Comparison of ENCODE assay signal across 16 cellular contexts in the genomic region with DNA sequence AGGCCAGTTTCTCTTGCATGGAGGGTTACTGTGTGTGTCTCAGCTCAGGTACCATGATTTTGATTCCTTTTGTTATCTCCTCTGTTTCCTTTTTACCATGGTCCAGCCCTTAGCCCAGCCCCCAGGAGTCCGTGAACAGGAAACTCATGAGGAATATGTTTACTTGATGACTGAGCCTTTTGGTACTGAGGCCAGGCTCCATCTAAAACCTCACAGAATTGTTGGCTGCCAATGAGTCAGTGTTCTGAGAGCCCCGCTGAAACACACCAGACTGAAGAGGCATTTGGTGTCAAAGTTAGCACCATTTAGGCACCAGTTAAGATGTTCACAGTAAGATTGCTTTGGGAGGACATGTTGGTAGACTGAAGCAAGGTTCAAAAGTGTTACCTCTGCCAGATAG.
DNase-seq lines count a peak whose midpoint lies in the region; ATAC-seq and TF ChIP-seq lines count a peak whose summit lies in the region.
"Had no signal": no experiment of that assay in that cellular context is flagged by ENCODE, and none has a peak within 500 bp of the region (broad histone marks: within the 10 kb centered on the region; RNA-seq: fewer than 3 reads in every experiment).

No MANE protein-coding gene starts in this region.

- WGBS in SK-N-SH (ENCODE audit: low lambda C conversion rate): 10% methylated on average over 2 of the region's 2 CpGs

- H3K36me3 ChIP-seq in SK-N-SH (replicated peaks in 1 of 2; ENCODE audit: control insufficient read depth in 1 of 2, insufficient read depth in 2 of 2, low read length in 1 of 2): no peaks in the 10 kb centered on the region
- H3K36me3 ChIP-seq: neural progenitor cell had no signal

- H3K4me3 ChIP-seq in SK-N-SH (ENCODE audit: low read depth in 2 of 2, low read length in 1 of 2): no peak overlapping the region
- H3K4me3 ChIP-seq: neural progenitor cell had no signal

- peak overlapping the region; percentile 5 for H3K4me2 ChIP-seq in SK-N-SH
- H3K4me2 ChIP-seq: neural progenitor cell had no signal

- H2AFZ ChIP-seq in SK-N-SH (ENCODE audit: low read depth): peak overlapping the region; percentile 12; the same call in 1 of the 2 replicates
- H2AFZ ChIP-seq: neural progenitor cell had no signal

- no peak for TF ChIP-seq EP300 in SK-N-SH (IDR thresholded peaks at IDR 0.05; ENCODE audit: borderline replicate concordance in 1 of 2, low read depth in 1 of 2, low read length in 1 of 2)

- H3K4me1 Mint-ChIP-seq in stimulated activated effector memory CD8-positive, alpha-beta T cell treated with anti-CD3 and anti-CD28 coated beads, Interleukin-12 subunit alpha, Interleukin-12 subunit beta, amount 100 ng/mL, for 72 hours: no peaks in the 10 kb centered on the region
- H3K4me1 Mint-ChIP-seq: central memory CD8-positive, alpha-beta T cell; neural progenitor cell had no signal

- H3K79me2 ChIP-seq in SK-N-SH (ENCODE audit: insufficient read depth): no peaks in the 10 kb centered on the region

- no peak overlapping the region for H3K4me3 Mint-ChIP-seq in stimulated activated effector memory CD8-positive, alpha-beta T cell treated with anti-CD3 and anti-CD28 coated beads, Interleukin-12 subunit alpha, Interleukin-12 subunit beta, amount 100 ng/mL, for 72 hours
- H3K4me3 Mint-ChIP-seq: activated B cell treated with CpG ODN at 0.5 μM for 24 hours; central memory CD8-positive, alpha-beta T cell; neural progenitor cell had no signal

- H3K9ac ChIP-seq in SK-N-SH: no peak overlapping the region
- H3K9ac ChIP-seq: neural progenitor cell had no signal

- CTCF ChIA-PET in SK-N-SH (lab: Yijun Ruan, JAX): interaction anchor here (0.6 to 1.2 kb wide), 3 partner anchors 22 to 259 kb away, joined by 3 to 4 read pairs (median 3); no protein-coding TSS in a partner anchor

- POLR2A ChIA-PET in SK-N-SH (lab: Yijun Ruan, JAX): no interaction called here

- ATAC-seq in stimulated activated effector memory CD8-positive, alpha-beta T cell treated with anti-CD3 and anti-CD28 coated beads, Interleukin-12 subunit alpha, Interleukin-12 subunit beta, amount 100 ng/mL, for 72 hours: peak; percentile 55
- ATAC-seq in omental fat pad (ENCODE audit: low FRiP score): no peak
- ATAC-seq in GM21528 (IDR thresholded peaks at IDR 0.05; ENCODE audit: low FRiP score, unreplicated experiment): no peak

- DNase-seq in GM04503 (ENCODE audit: low read depth) (peak; percentile 65), SK-N-SH (no peak), fibroblast of peridontal ligament (ENCODE audit: extremely low read depth) (peak; percentile 84), omental fat pad (ENCODE audit: low spot score) (no peak), HT-29 (ENCODE audit: low spot score) (no peak)
- no peak for DNase-seq in stimulated activated effector memory CD8-positive, alpha-beta T cell treated with anti-CD3 and anti-CD28 coated beads, Interleukin-12 subunit alpha, Interleukin-12 subunit beta, amount 100 ng/mL, for 72 hours (ENCODE audit: low spot score in 2 of 2)
- DNase-seq: activated B cell treated with CpG ODN at 0.5 μM for 24 hours; activated T-cell treated with anti-CD3 and anti-CD28 coated beads, Interleukin-2, amount 50 U/mL, for 48 hours; DMS 273 treated with DMSO at 0.1 percent for 48 hours; kidney; NCI-H1092 treated with DMSO at 0.1 percent for 48 hours; NCI-H510A; SIG-M5 had no signal

- TF ChIP-seq CTCF in SK-N-SH (IDR thresholded peaks at IDR 0.05) (no peak), omental fat pad (IDR thresholded peaks at IDR 0.05) (no peak)

- H3K9me3 ChIP-seq in SK-N-SH: no peaks in the 10 kb centered on the region

- H3K9me2 ChIP-seq in SK-N-SH: no peaks in the 10 kb centered on the region

- H3K36me3 Mint-ChIP-seq in stimulated activated effector memory CD8-positive, alpha-beta T cell treated with anti-CD3 and anti-CD28 coated beads, Interleukin-12 subunit alpha, Interleukin-12 subunit beta, amount 100 ng/mL, for 72 hours: no peaks in the 10 kb centered on the region
- H3K36me3 Mint-ChIP-seq: neural progenitor cell had no signal

- no peaks in the 10 kb centered on the region for H3K9me3 Mint-ChIP-seq in stimulated activated effector memory CD8-positive, alpha-beta T cell treated with anti-CD3 and anti-CD28 coated beads, Interleukin-12 subunit alpha, Interleukin-12 subunit beta, amount 100 ng/mL, for 72 hours
- H3K9me3 Mint-ChIP-seq: activated B cell treated with CpG ODN at 0.5 μM for 24 hours; central memory CD8-positive, alpha-beta T cell; neural progenitor cell had no signal

- peaks cover 3 to 9% of the 10 kb centered on the region in 2 experiments; a peak in 2 of 4 replicates for H3K4me1 ChIP-seq in SK-N-SH (ENCODE audit: control insufficient read depth in 1 of 2, insufficient read depth in 2 of 2, low read depth in 1 of 2, low read length in 1 of 2)
- H3K4me1 ChIP-seq: neural progenitor cell had no signal

- H3K27ac ChIP-seq in SK-N-SH (ENCODE audit: low read depth in 2 of 2, low read length in 1 of 2): peak overlapping the region in 1 of 2 experiments; percentile 51; a peak in 2 of 4 replicates
- H3K27ac ChIP-seq: neural progenitor cell had no signal

- no peak for TF ChIP-seq RAD21 in SK-N-SH (IDR thresholded peaks at IDR 0.05; ENCODE audit: low read length)

- H3K27me3 ChIP-seq in SK-N-SH (ENCODE audit: insufficient read depth): no peaks in the 10 kb centered on the region

- H3K27ac Mint-ChIP-seq in stimulated activated effector memory CD8-positive, alpha-beta T cell treated with anti-CD3 and anti-CD28 coated beads, Interleukin-12 subunit alpha, Interleukin-12 subunit beta, amount 100 ng/mL, for 72 hours: no peak overlapping the region
- H3K27ac Mint-ChIP-seq: activated B cell treated with CpG ODN at 0.5 μM for 24 hours had no signal

- peaks cover 9% of the 10 kb centered on the region for H3F3A ChIP-seq in SK-N-SH (replicated peaks; ENCODE audit: insufficient read depth)

- H4K20me1 ChIP-seq in SK-N-SH (ENCODE audit: insufficient read depth): no peaks in the 10 kb centered on the region

TF ChIP-seq in SK-N-SH, 30 proteins besides CTCF, POLR2A, EP300 and RAD21:
- peak; percentile 16; the same call in 1 of the 2 replicates for TF ChIP-seq FOSL2 (IDR thresholded peaks at IDR 0.05; ENCODE audit: borderline replicate concordance, low read depth)
- TF ChIP-seq SIN3A (IDR thresholded peaks at IDR 0.05; ENCODE audit: borderline replicate concordance, low read depth, low read length): no peak

Comparison
In these comparisons a context has a peak if more than half of its experiments do, and no peak if none do; other contexts are left out.
1. DNase-seq: peak in GM04503 (single experiment) and fibroblast of peridontal ligament (single experiment); none in SK-N-SH (single experiment), stimulated activated effector memory CD8-positive, alpha-beta T cell treated with anti-CD3 and anti-CD28 coated beads, Interleukin-12 subunit alpha, Interleukin-12 subunit beta, amount 100 ng/mL, for 72 hours (0 of 2), omental fat pad (single experiment) and HT-29 (single experiment).